Comparison of ENCODE assay signal across 10 cellular contexts in genomic region chr5:149212203-149212951, GRCh38. TPM values are rescaled to one million over a fixed set of nuclear protein-coding genes. Genes with fewer than 3 reads are reported as not detected.
DNase-seq lines count a peak whose midpoint lies in the region; TF ChIP-seq lines count a peak whose summit lies in the region.
"Had no signal": no experiment of that assay in that cellular context is flagged by ENCODE, and none has a peak within 500 bp of the region (broad histone marks: within the 10 kb centered on the region; RNA-seq: fewer than 3 reads in every experiment).

No MANE protein-coding gene starts in this region.

- no peaks in the 10 kb centered on the region for H4K20me1 ChIP-seq in hepatocyte (ENCODE audit: insufficient read depth, poor library complexity, severe bottlenecking)
- H4K20me1 ChIP-seq: BLaER1 treated with 17β-estradiol and CSF1 and Interleukin-3, amounts not matched to agents 10 nM and 100 nM had no signal

- DNase-seq in A172 (ENCODE audit: low spot score) (peak; percentile 99), GOT3 (lab: John Stamatoyannopoulos, UW) (peak; percentile 47), astrocyte of the hippocampus (ENCODE audit: low read depth, low spot score) (peak; percentile 90), hepatocyte (ENCODE audit: low spot score) (peak; percentile 35), COR-L47 (lab: John Stamatoyannopoulos, UW) (no peak), NCI-H510A (lab: John Stamatoyannopoulos, UW) (no peak)
- no peak for DNase-seq in activated CD4-positive, CD25-positive, alpha-beta regulatory T cell (lab: John Stamatoyannopoulos, UW)
- no peak for DNase-seq in stimulated activated CD4-positive, alpha-beta T cell treated with anti-CD3 and anti-CD28 coated beads, Interleukin-2, amount 100 ng/mL, for 24 hours
- DNase-seq: NCI-H2081 treated with DMSO at 0.1 percent for 48 hours had no signal

- no peaks in the 10 kb centered on the region for H3K27me3 ChIP-seq in hepatocyte
- H3K27me3 ChIP-seq: BLaER1 treated with 17β-estradiol and CSF1 and Interleukin-3, amounts not matched to agents 10 nM and 100 nM had no signal

- no peak overlapping the region for H3K4me2 ChIP-seq in hepatocyte
- H3K4me2 ChIP-seq: BLaER1 treated with 17β-estradiol and CSF1 and Interleukin-3, amounts not matched to agents 10 nM and 100 nM had no signal

- H3K79me2 ChIP-seq in hepatocyte, result no peaks in the 10 kb centered on the region

- H2AFZ ChIP-seq in hepatocyte, result no peak overlapping the region

- WGBS in hepatocyte (ENCODE audit: low lambda C conversion rate, missing lambda C conversion rate), result 85% methylated on average over 7 of the region's 7 CpGs

- no peaks in the 10 kb centered on the region for H3K36me3 ChIP-seq in hepatocyte (replicated peaks; ENCODE audit: insufficient read depth, low read depth)
- H3K36me3 ChIP-seq: BLaER1 treated with 17β-estradiol and CSF1 and Interleukin-3, amounts not matched to agents 10 nM and 100 nM had no signal

- no peak for TF ChIP-seq CTCF in hepatocyte (IDR thresholded peaks at IDR 0.05; ENCODE audit: poor library complexity)

- H3K9me2 ChIP-seq in hepatocyte (replicated peaks; ENCODE audit: insufficient read depth), result no peaks in the 10 kb centered on the region

- no peak overlapping the region for H3K27ac ChIP-seq in hepatocyte
- H3K27ac ChIP-seq: BLaER1 treated with 17β-estradiol and CSF1 and Interleukin-3, amounts not matched to agents 10 nM and 100 nM had no signal

- no peak overlapping the region for H3K4me3 ChIP-seq in hepatocyte
- H3K4me3 ChIP-seq: BLaER1 treated with 17β-estradiol and CSF1 and Interleukin-3, amounts not matched to agents 10 nM and 100 nM had no signal

- no peaks in the 10 kb centered on the region for H3K9me3 ChIP-seq in hepatocyte (ENCODE audit: low read depth)
- H3K9me3 ChIP-seq: BLaER1 treated with 17β-estradiol and CSF1 and Interleukin-3, amounts not matched to agents 10 nM and 100 nM had no signal

- H3K4me1 ChIP-seq in hepatocyte (ENCODE audit: insufficient read depth), result no peaks in the 10 kb centered on the region

RNA-seq across cellular contexts. Expression of gene AFAP1L1, which starts 59.3 kb away (rescaled TPM):
- total RNA-seq in A172 (2014; rRNA removed; shearing (Covaris generic)), result 0.36 and 1.4 TPM in 2 replicates
- total RNA-seq in hepatocyte, result 1.2 and 1.3 TPM in 2 replicates
- 1.8 and 2.3 TPM in 2 replicates for polyA plus RNA-seq in hepatocyte

Comparison
In these comparisons a context has a peak if more than half of its experiments do, and no peak if none do; other contexts are left out.
1. DNase-seq: peak in A172 (single experiment), GOT3 (single experiment), astrocyte of the hippocampus (single experiment) and hepatocyte (single experiment); none in COR-L47 (single experiment), activated CD4-positive, CD25-positive, alpha-beta regulatory T cell (0 of 4), NCI-H510A (single experiment) and stimulated activated CD4-positive, alpha-beta T cell treated with anti-CD3 and anti-CD28 coated beads, Interleukin-2, amount 100 ng/mL, for 24 hours (0 of 2).